ENCODE assay signal across 20 cellular contexts in the genomic region with DNA sequence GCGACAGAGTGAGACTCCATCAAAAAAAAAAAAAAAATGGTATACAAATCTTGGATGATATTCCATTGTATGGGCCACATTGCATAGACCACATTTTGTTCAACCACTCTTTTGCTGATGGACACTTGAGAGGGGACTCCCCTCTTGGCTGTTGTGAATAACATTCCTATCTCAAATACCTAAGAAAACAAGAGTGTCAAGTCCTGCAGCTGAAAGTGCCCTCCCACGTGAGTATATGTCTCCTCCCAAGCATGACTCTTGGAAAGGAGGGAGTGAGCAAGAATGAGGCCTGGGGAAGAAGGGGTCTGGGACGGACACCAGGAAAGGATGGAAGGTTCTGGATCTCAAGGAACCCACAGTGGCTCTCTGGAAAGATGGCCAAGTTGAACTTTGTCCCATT. TPM values are rescaled to one million over a fixed set of nuclear protein-coding genes. Genes with fewer than 3 reads are reported as not detected.
A peak's percentile ranks its signal among the peaks of the same experiment; 100 is the strongest.
DNase-seq lines count a peak whose midpoint lies in the region; ATAC-seq and TF ChIP-seq lines count a peak whose summit lies in the region.
"Had no signal": no experiment of that assay in that cellular context is flagged by ENCODE, and none has a peak within 500 bp of the region (broad histone marks: within the 10 kb centered on the region; RNA-seq: fewer than 3 reads in every experiment).

No MANE protein-coding gene starts in this region.

- H3K4me1 ChIP-seq in upper lobe of right lung = no peaks in the 10 kb centered on the region

- no peaks in the 10 kb centered on the region for H3K27me3 Mint-ChIP-seq in activated CD4-positive, alpha-beta T cell treated with anti-CD3 and anti-CD28 coated beads, Interleukin-2, amount 10 ng/mL, durations not matched to agents 24 days and 14 days

- no peak overlapping the region for H3K27ac Mint-ChIP-seq in activated CD4-positive, alpha-beta T cell treated with anti-CD3 and anti-CD28 coated beads, Interleukin-2, amount 10 ng/mL, durations not matched to agents 24 days and 14 days
- H3K27ac Mint-ChIP-seq: B cell had no signal

- peaks cover 4% of the 10 kb centered on the region for H3K9me3 Mint-ChIP-seq in activated CD4-positive, alpha-beta T cell treated with anti-CD3 and anti-CD28 coated beads, Interleukin-2, amount 10 ng/mL, durations not matched to agents 24 days and 14 days

- no peak overlapping the region for H3K4me3 Mint-ChIP-seq in activated CD4-positive, alpha-beta T cell treated with anti-CD3 and anti-CD28 coated beads, Interleukin-2, amount 10 ng/mL, durations not matched to agents 24 days and 14 days
- H3K4me3 Mint-ChIP-seq: B cell had no signal

- H3K27me3 ChIP-seq in kidney epithelial cell (ENCODE audit: control insufficient read depth, insufficient read depth, low read length) (no peaks in the 10 kb centered on the region), upper lobe of right lung (no peaks in the 10 kb centered on the region)

- H3K36me3 ChIP-seq in kidney epithelial cell (ENCODE audit: control insufficient read depth, insufficient read depth, low read length) = no peaks in the 10 kb centered on the region
- H3K36me3 ChIP-seq in upper lobe of right lung = no peaks in the 10 kb centered on the region

- intact Hi-C loops in upper lobe of right lung (cut with DNase I) = no loop called here
- intact Hi-C loops in activated CD4-positive, alpha-beta T cell treated with anti-CD3 and anti-CD28 coated beads, Interleukin-2, amount 10 ng/mL, durations not matched to agents 24 days and 14 days (cut with micrococcal nuclease) = no loop called here

- no peak overlapping the region for H3K27ac ChIP-seq in upper lobe of right lung

- ATAC-seq in upper lobe of right lung = peak; percentile 18
- ATAC-seq: GM12878 had no signal

- no peaks in the 10 kb centered on the region for H3K9me3 ChIP-seq in upper lobe of right lung
- H3K9me3 ChIP-seq: SK-N-SH had no signal

- DNase-seq in HK-2 (ENCODE audit: unreplicated experiment) (peak; percentile 27), choroid plexus epithelial cell (ENCODE audit: low read depth) (peak; percentile 28), kidney epithelial cell (ENCODE audit: low read depth) (peak; percentile 16), upper lobe of right lung (no peak), GOT3 (lab: John Stamatoyannopoulos, UW) (no peak)
- DNase-seq in stimulated activated CD4-positive, alpha-beta T cell treated with anti-CD3 and anti-CD28 coated beads, Interleukin-15, amount 100 ng/mL, for 24 hours = no peak
- DNase-seq in activated CD4-positive, alpha-beta T cell treated with anti-CD3 and anti-CD28 coated beads, Interleukin-2, amount 10 ng/mL, durations not matched to agents 24 days and 14 days = no peak
- DNase-seq: COR-L47; DMS153; GF-D8; KBM-7; NCI-H1694 treated with DMSO at 0.1 percent for 48 hours; NCI-H510A; NCI-H748 treated with DMSO at 0.1 percent for 48 hours; NK-92 treated with Interleukin-12 subunit alpha and Interleukin-12 subunit beta, amount 100 ng/mL, for 24 hours; RPMI8226; SHP77 treated with DMSO at 0.1 percent for 48 hours; SK-N-SH had no signal

- H3K4me3 ChIP-seq in choroid plexus epithelial cell (ENCODE audit: low read depth, low read length) = no peak overlapping the region
- H3K4me3 ChIP-seq in kidney epithelial cell (ENCODE audit: low read depth, low read length) = no peak overlapping the region
- no peak overlapping the region for H3K4me3 ChIP-seq in upper lobe of right lung
- H3K4me3 ChIP-seq: GM12878 had no signal

- H3K4me1 Mint-ChIP-seq in activated CD4-positive, alpha-beta T cell treated with anti-CD3 and anti-CD28 coated beads, Interleukin-2, amount 10 ng/mL, durations not matched to agents 24 days and 14 days = no peaks in the 10 kb centered on the region
- H3K4me1 Mint-ChIP-seq: B cell had no signal

- TF ChIP-seq CTCF in choroid plexus epithelial cell (conservative IDR thresholded peaks at IDR 0.05; ENCODE audit: low read depth, low read length) = no peak
- TF ChIP-seq CTCF in kidney epithelial cell (IDR thresholded peaks at IDR 0.05; ENCODE audit: insufficient read depth, low read length, poor library complexity, severe bottlenecking) = no peak
- no peak for TF ChIP-seq CTCF in upper lobe of right lung (IDR thresholded peaks at IDR 0.05)

- no peaks in the 10 kb centered on the region for H3K36me3 Mint-ChIP-seq in activated CD4-positive, alpha-beta T cell treated with anti-CD3 and anti-CD28 coated beads, Interleukin-2, amount 10 ng/mL, durations not matched to agents 24 days and 14 days (ENCODE audit: low read depth)

RNA-seq across cellular contexts. Expression of a gene that starts 36.0 kb away (rescaled TPM):
- total RNA-seq in kidney epithelial cell (11.2 and 12.8 TPM in 2 replicates), upper lobe of right lung (11.4 TPM)
- total RNA-seq in activated CD4-positive, alpha-beta T cell treated with anti-CD3 and anti-CD28 coated beads, Interleukin-2, amount 10 ng/mL, durations not matched to agents 24 days and 14 days = 9.1 and 10.1 TPM in 2 replicates
- total RNA-seq: B cell had no signal

Comparison
In these comparisons a context has a peak if more than half of its experiments do, and no peak if none do; other contexts are left out.
1. DNase-seq: peak in HK-2 (single experiment), choroid plexus epithelial cell (single experiment) and kidney epithelial cell (single experiment); none in upper lobe of right lung (single experiment), stimulated activated CD4-positive, alpha-beta T cell treated with anti-CD3 and anti-CD28 coated beads, Interleukin-15, amount 100 ng/mL, for 24 hours (single experiment), activated CD4-positive, alpha-beta T cell treated with anti-CD3 and anti-CD28 coated beads, Interleukin-2, amount 10 ng/mL, durations not matched to agents 24 days and 14 days (single experiment) and GOT3 (single experiment).